In the genomic region with DNA sequence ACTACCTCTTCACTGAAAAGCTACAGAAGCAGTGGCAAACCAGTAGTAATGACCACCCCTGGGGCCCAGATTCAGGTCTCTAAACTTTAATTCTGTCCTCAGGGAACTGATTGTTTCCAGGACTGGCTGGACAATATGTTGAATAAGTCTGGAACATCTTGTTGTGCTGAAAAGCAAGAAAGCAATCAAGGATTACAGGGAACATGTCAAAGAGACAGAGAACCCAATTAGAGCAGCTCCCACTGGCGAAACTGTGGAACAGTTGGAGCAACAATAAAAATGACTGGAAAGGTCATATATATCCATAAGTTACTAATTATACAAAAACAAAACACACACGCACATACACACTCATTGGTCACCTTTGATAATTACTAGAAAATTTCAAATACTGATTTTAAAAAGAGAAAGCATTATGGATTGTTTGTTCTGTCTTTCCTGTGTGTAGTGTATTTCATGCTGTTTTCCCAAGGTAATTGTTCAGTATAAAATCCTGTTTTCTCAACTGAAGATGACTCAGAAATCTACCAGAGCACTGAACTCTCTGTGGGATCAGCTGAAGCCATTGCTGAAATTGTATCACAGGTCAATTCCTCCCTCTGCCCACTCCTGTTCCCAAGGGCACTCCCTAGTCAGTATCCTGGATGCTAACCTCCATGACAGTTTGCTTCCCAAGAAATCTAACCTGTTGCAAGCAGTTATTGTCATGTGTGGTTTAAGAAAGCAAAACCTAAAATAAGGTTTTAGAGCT, we compare ENCODE assay signal across 20 cellular contexts.
A peak's percentile ranks its signal among the peaks of the same experiment; 100 is the strongest.
DNase-seq lines count a peak whose midpoint lies in the region; ATAC-seq and TF ChIP-seq lines count a peak whose summit lies in the region.
"Had no signal": no experiment of that assay in that cellular context is flagged by ENCODE, and none has a peak within 500 bp of the region (broad histone marks: within the 10 kb centered on the region; RNA-seq: fewer than 3 reads in every experiment).

No MANE protein-coding gene starts in this region.

- H3K9me3 ChIP-seq in subcutaneous abdominal adipose tissue (ENCODE audit: control insufficient read depth in 5 of 5, low read length in 5 of 5) = no peaks in the 10 kb centered on the region
- H3K9me3 ChIP-seq: gastrocnemius medialis, thyroid gland had no signal

- TF ChIP-seq CTCF in cardiac fibroblast (IDR thresholded peaks at IDR 0.05; ENCODE audit: low read depth, low read length) = no peak

- intact Hi-C loops in left colon (cut with DNase I, micrococcal nuclease) = no loop called here

- ATAC-seq in GM21825 (IDR thresholded peaks at IDR 0.05; ENCODE audit: unreplicated experiment) (no peak), left colon (no peak)
- ATAC-seq: gastrocnemius medialis; natural killer cell treated with Interleukin-12 subunit alpha and Interleukin-12 subunit beta and Interleukin-15 and Interleukin-18, amount 100 ng/mL, for 72 hours had no signal

- no peaks in the 10 kb centered on the region for H3K36me3 ChIP-seq in subcutaneous abdominal adipose tissue (ENCODE audit: control insufficient read depth in 5 of 5, insufficient read depth in 5 of 5, low read length in 5 of 5)
- H3K36me3 ChIP-seq: gastrocnemius medialis, thyroid gland had no signal

- DNase-seq in NCI-H82 (lab: John Stamatoyannopoulos, UW) (peak; percentile 20), NCI-H82 treated with DMSO at 0.1 percent for 48 hours (lab: John Stamatoyannopoulos, UW; ENCODE audit: unreplicated experiment) (no peak), cardiac fibroblast (ENCODE audit: low read depth in 2 of 2) (peak; percentile 20 to 61), left kidney (ENCODE audit: low read depth, low spot score) (peak; percentile 36), left colon (no peak), NCI-H146 (lab: John Stamatoyannopoulos, UW) (no peak)
- DNase-seq: activated naive CD4-positive, alpha-beta T cell treated with anti-CD3 and anti-CD28 coated beads, Interleukin-2, amount 10 ng/mL, durations not matched to agents 7 days and 5 days; effector memory CD4-positive, alpha-beta T cell; gastrocnemius medialis; NCI-H1417 treated with DMSO at 0.1 percent for 48 hours; NCI-H226; stimulated activated CD4-positive, alpha-beta T cell treated with anti-CD3 and anti-CD28 coated beads, Interleukin-4, amount 100 ng/mL, for 1 hour; stimulated activated CD8-positive, alpha-beta memory T cell treated with anti-CD3 and anti-CD28 coated beads, Interleukin-4, amount 100 ng/mL, for 48 hours; thyroid gland had no signal

- H3K4me3 ChIP-seq in cardiac fibroblast (replicated peaks in 1 of 2; ENCODE audit: low read depth in 2 of 2, low read length in 2 of 2) (no peak overlapping the region), subcutaneous abdominal adipose tissue (ENCODE audit: low read depth in 1 of 5, low read length in 5 of 5) (no peak overlapping the region)
- H3K4me3 ChIP-seq: gastrocnemius medialis, lung, thyroid gland had no signal

- no peaks in the 10 kb centered on the region for H3K27me3 ChIP-seq in subcutaneous abdominal adipose tissue (ENCODE audit: control insufficient read depth in 5 of 5, insufficient read depth in 4 of 5, low read length in 5 of 5)
- H3K27me3 ChIP-seq: gastrocnemius medialis, thyroid gland had no signal

- peak overlapping the region; percentile 39 for H3K27ac ChIP-seq in subcutaneous abdominal adipose tissue (ENCODE audit: low read depth, low read length)
- H3K27ac ChIP-seq: gastrocnemius medialis, HL-60, KMS-11, thyroid gland had no signal

- no peak overlapping the region for H3K9ac ChIP-seq in subcutaneous abdominal adipose tissue (ENCODE audit: low read length in 5 of 5)
- H3K9ac ChIP-seq: KMS-11 had no signal

- peaks cover 0 to 18% (median 9%) of the 10 kb centered on the region in 5 donors for H3K4me1 ChIP-seq in subcutaneous abdominal adipose tissue (ENCODE audit: control insufficient read depth in 5 of 5, insufficient read depth in 5 of 5, low read length in 5 of 5)
- H3K4me1 ChIP-seq: gastrocnemius medialis, thyroid gland had no signal

Comparison
In these comparisons a context has a peak if more than half of its experiments do, and no peak if none do; other contexts are left out.
1. DNase-seq: peak in NCI-H82 (single experiment), cardiac fibroblast (2 of 2) and left kidney (single experiment); none in NCI-H82 treated with DMSO at 0.1 percent for 48 hours (single experiment), left colon (0 of 2) and NCI-H146 (single experiment).